ENCODE assay signal across 25 cellular contexts in genomic region chr10:52662255-52662654, GRCh38.
"Had no signal": no experiment of that assay in that cellular context is flagged by ENCODE, and none has a peak within 500 bp of the region (broad histone marks: within the 10 kb centered on the region; RNA-seq: fewer than 3 reads in every experiment).

No MANE protein-coding gene starts in this region.

- H3K4me1 ChIP-seq: left ventricle myocardium inferior, parathyroid adenoma, psoas muscle, right atrium auricular region, right lobe of liver, suprapubic skin, tibial artery, uterus had no signal

- H3K27me3 Mint-ChIP-seq: naive B cell; stimulated activated naive CD8-positive, alpha-beta T cell treated with anti-CD3 and anti-CD28 coated beads, Interleukin-15, Interleukin-2, amounts not matched to agents 100 ng/mL and 50 ng/mL, for 24 hours; type B pancreatic cell had no signal

- H3K27ac Mint-ChIP-seq: mesothelial cell of epicardium; naive B cell; natural killer cell; nephron progenitor cell; neural progenitor cell; stimulated activated effector memory CD8-positive, alpha-beta T cell treated with anti-CD3 and anti-CD28 coated beads, Interleukin-12 subunit alpha, Interleukin-12 subunit beta, amount 100 ng/mL, for 72 hours; stimulated activated naive CD8-positive, alpha-beta T cell treated with anti-CD3 and anti-CD28 coated beads, Interleukin-15, Interleukin-2, amounts not matched to agents 100 ng/mL and 50 ng/mL, for 24 hours; type B pancreatic cell had no signal

- H3K9me3 ChIP-seq: neutrophil, right lobe of liver, uterus had no signal

- H3K36me3 Mint-ChIP-seq: naive B cell; natural killer cell; neural progenitor cell; stimulated activated effector memory CD8-positive, alpha-beta T cell treated with anti-CD3 and anti-CD28 coated beads, Interleukin-12 subunit alpha, Interleukin-12 subunit beta, amount 100 ng/mL, for 72 hours; type B pancreatic cell had no signal

- ATAC-seq: natural killer cell; psoas muscle; right lobe of liver; stimulated activated effector memory CD8-positive, alpha-beta T cell treated with anti-CD3 and anti-CD28 coated beads, Interleukin-12 subunit alpha, Interleukin-12 subunit beta, amount 100 ng/mL, for 72 hours had no signal

- H3K9ac ChIP-seq: neural progenitor cell, parathyroid adenoma had no signal

- DNase-seq: islet precursor cell; left ventricle myocardium inferior; mesendoderm; naive B cell; natural killer cell; nephron progenitor cell; occipital lobe; psoas muscle; right lobe of liver; stimulated activated CD4-positive, alpha-beta T cell treated with anti-CD3 and anti-CD28 coated beads, Interleukin-12 subunit alpha, Interleukin-12 subunit beta, amount 100 ng/mL, for 4 hours; stimulated activated CD4-positive, alpha-beta T cell treated with anti-CD3 and anti-CD28 coated beads, Interleukin-4, amount 100 ng/mL, for 24 hours; stimulated activated naive CD4-positive, alpha-beta T cell; tibial artery; uterus had no signal

- H3K27me3 ChIP-seq: neural progenitor cell, neutrophil, right atrium auricular region, right lobe of liver, suprapubic skin, tibial artery, uterus had no signal

- H3K36me3 ChIP-seq: left ventricle myocardium inferior, neural progenitor cell, neutrophil, right atrium auricular region, right lobe of liver, suprapubic skin, thoracic aorta, tibial artery, uterus had no signal

- H3K4me2 ChIP-seq: neural progenitor cell had no signal

- H3K4me3 ChIP-seq: left ventricle myocardium inferior, lung, neural progenitor cell, psoas muscle, right atrium auricular region, right lobe of liver, suprapubic skin, thoracic aorta, tibial artery, uterus had no signal

- H2AFZ ChIP-seq: neural progenitor cell, parathyroid adenoma had no signal

- H3K4me3 Mint-ChIP-seq: mesothelial cell of epicardium; naive B cell; natural killer cell; nephron progenitor cell; neural progenitor cell; stimulated activated effector memory CD8-positive, alpha-beta T cell treated with anti-CD3 and anti-CD28 coated beads, Interleukin-12 subunit alpha, Interleukin-12 subunit beta, amount 100 ng/mL, for 72 hours; stimulated activated naive CD8-positive, alpha-beta T cell treated with anti-CD3 and anti-CD28 coated beads, Interleukin-15, Interleukin-2, amounts not matched to agents 100 ng/mL and 50 ng/mL, for 24 hours; type B pancreatic cell had no signal

- H3K4me1 Mint-ChIP-seq: naive B cell; natural killer cell; nephron progenitor cell; stimulated activated effector memory CD8-positive, alpha-beta T cell treated with anti-CD3 and anti-CD28 coated beads, Interleukin-12 subunit alpha, Interleukin-12 subunit beta, amount 100 ng/mL, for 72 hours had no signal

- H3K27ac ChIP-seq: left ventricle myocardium inferior, neural progenitor cell, neutrophil, parathyroid adenoma, psoas muscle, right atrium auricular region, right lobe of liver, suprapubic skin, thoracic aorta, tibial artery, uterus had no signal

- H3K79me2 ChIP-seq: parathyroid adenoma had no signal
